13 cellular contexts compared by ENCODE assay signal in genomic region chr11:134040386-134041297, GRCh38. TPM values are rescaled to one million over a fixed set of nuclear protein-coding genes. Genes with fewer than 3 reads are reported as not detected.
A peak's percentile ranks its signal among the peaks of the same experiment; 100 is the strongest.
DNase-seq lines count a peak whose midpoint lies in the region; FAIRE-seq and TF ChIP-seq lines count a peak whose summit lies in the region.
"Had no signal": no experiment of that assay in that cellular context is flagged by ENCODE, and none has a peak within 500 bp of the region (broad histone marks: within the 10 kb centered on the region; RNA-seq: fewer than 3 reads in every experiment).

No MANE protein-coding gene starts in this region.

- no peaks in the 10 kb centered on the region for H4K20me1 ChIP-seq in Karpas-422 (ENCODE audit: insufficient read depth, low read depth, low read length)

- H3K9me3 ChIP-seq in Karpas-422 (ENCODE audit: low read length) (no peaks in the 10 kb centered on the region), muscle layer of duodenum (ENCODE audit: control insufficient read depth in 1 of 2, low read length in 2 of 2) (no peaks in the 10 kb centered on the region)

- no peak for FAIRE-seq in H54 (lab: Jason Lieb, UNC)

- H3K36me3 ChIP-seq in Karpas-422 (ENCODE audit: insufficient read depth, low read length) (no peaks in the 10 kb centered on the region), muscle layer of duodenum (ENCODE audit: control insufficient read depth in 1 of 2, insufficient read depth in 2 of 2, low read length in 2 of 2) (no peaks in the 10 kb centered on the region)

- DNase-seq in A172 (ENCODE audit: low spot score): peak; percentile 53
- DNase-seq in Karpas-422: peak; percentile 22
- peak in 21 of 61 donors; percentile 29 to 81 (median 60) for DNase-seq in caudate nucleus (lab: John Stamatoyannopoulos, UW)
- no peak for DNase-seq in H54 (ENCODE audit: insufficient read length, low spot score)
- DNase-seq in T-helper 1 cell: no peak
- no peak for DNase-seq in stimulated activated CD4-positive, alpha-beta T cell treated with anti-CD3 and anti-CD28 coated beads, Interleukin-4, amount 100 ng/mL, for 4 hours
- DNase-seq in NCI-H128 (lab: John Stamatoyannopoulos, UW; ENCODE audit: unreplicated experiment): no peak
- DNase-seq: activated CD4-positive, alpha-beta T cell treated with anti-CD3 and anti-CD28 coated beads for 4 hours; activated naive CD4-positive, alpha-beta T cell treated with Interleukin-2 at 50 U/mL for 16 hours; stimulated activated naive CD4-positive, alpha-beta T cell had no signal

- H3K27ac ChIP-seq in Karpas-422 (ENCODE audit: low read length) (no peak overlapping the region), caudate nucleus (ENCODE audit: low read depth, low read length) (peak overlapping the region; percentile 87), muscle layer of duodenum (ENCODE audit: low read length) (peak overlapping the region; percentile 72)
- H3K27ac ChIP-seq: C4-2B had no signal

- H3K27me3 ChIP-seq in Karpas-422 (ENCODE audit: low read length): no peaks in the 10 kb centered on the region
- no peaks in the 10 kb centered on the region for H3K27me3 ChIP-seq in muscle layer of duodenum (ENCODE audit: low read depth, low read length)

- TF ChIP-seq POLR2A in H54 (IDR thresholded peaks at IDR 0.05; ENCODE audit: low read depth, low read length): no peak

- H2AFZ ChIP-seq in Karpas-422 (ENCODE audit: low read length): no peak overlapping the region

- H3K4me2 ChIP-seq in Karpas-422 (ENCODE audit: low read depth, low read length, poor library complexity, severe bottlenecking): no peak overlapping the region

- no peaks in the 10 kb centered on the region for H3K79me2 ChIP-seq in Karpas-422 (ENCODE audit: low read length)

- H3K4me1 ChIP-seq in Karpas-422 (ENCODE audit: low read length): peaks cover 42% of the 10 kb centered on the region
- H3K4me1 ChIP-seq in muscle layer of duodenum (ENCODE audit: control insufficient read depth in 1 of 2, insufficient read depth in 2 of 2, low read length in 2 of 2): peaks cover 15 to 72% of the 10 kb centered on the region in 2 donors

- no peak overlapping the region for H3K9ac ChIP-seq in Karpas-422 (ENCODE audit: low read length)

- H3K4me3 ChIP-seq in Karpas-422 (ENCODE audit: low read length): no peak overlapping the region
- peak overlapping the region in 1 of 2 donors; percentile 9 for H3K4me3 ChIP-seq in muscle layer of duodenum (ENCODE audit: low read depth in 1 of 2, low read length in 2 of 2)
- H3K4me3 ChIP-seq: lung had no signal

- no peaks in the 10 kb centered on the region for H3K9me2 ChIP-seq in Karpas-422 (replicated peaks; ENCODE audit: insufficient read depth, low read length)

RNA-seq across cellular contexts. Expression of gene JAM3, which starts 28.2 kb away (rescaled TPM):
- 43.0 and 47.2 TPM in 2 replicates for total RNA-seq in A172 (2014; rRNA removed; shearing (Covaris generic))
- 0.65 and 4.8 TPM in 2 replicates for total RNA-seq in Karpas-422 (2014; rRNA removed; shearing (Covaris generic); ENCODE audit: low replicate concordance)

Comparison
In these comparisons a context has a peak if more than half of its experiments do, and no peak if none do; other contexts are left out.
1. DNase-seq: peak in A172 (single experiment) and Karpas-422 (single experiment); none in H54 (single experiment), T-helper 1 cell (0 of 5), stimulated activated CD4-positive, alpha-beta T cell treated with anti-CD3 and anti-CD28 coated beads, Interleukin-4, amount 100 ng/mL, for 4 hours (0 of 2) and NCI-H128 (single experiment).